ENCODE assay signal across 1 cellular context in genomic region chr21:42545745-42546144, GRCh38.
TF ChIP-seq lines count a peak whose summit lies in the region.

No MANE protein-coding gene starts in this region.

TF ChIP-seq in K562, 482 proteins besides CTCF, POLR2A, EP300 and RAD21 (continued from another document and continues in another):
- TF ChIP-seq ZKSCAN1 (IDR thresholded peaks at IDR 0.05; ENCODE audit: low read depth, low read length) (no peak), RBM17 (IDR thresholded peaks at IDR 0.05; ENCODE audit: borderline replicate concordance, low read depth, low read length) (no peak), ZNF134 (CRISPR knock-in tag; conservative IDR thresholded peaks at IDR 0.05) (no peak), GATA2 (CRISPR knock-in tag; IDR thresholded peaks at IDR 0.05) (peak; percentile 37; the same call in 1 of the 2 replicates), YY1 (IDR thresholded peaks at IDR 0.05; ENCODE audit: borderline replicate concordance in 1 of 3, control insufficient read depth in 1 of 3, extremely low read depth in 1 of 3, insufficient read depth in 3 of 3, insufficient read length in 1 of 3, insufficient replicate concordance in 2 of 3, low read depth in 1 of 3, low read length in 2 of 3) (no peak), CBFA2T3 (IDR thresholded peaks at IDR 0.05) (peak; percentile 88), KLF13 (tag; IDR thresholded peaks at IDR 0.05; ENCODE audit: borderline replicate concordance, low read depth) (no peak), CBX5 (IDR thresholded peaks at IDR 0.05; ENCODE audit: borderline replicate concordance, low read depth) (no peak), ZNF583 (CRISPR knock-in tag; IDR thresholded peaks at IDR 0.05) (peak; percentile 52; the same call in 1 of the 2 replicates), SETDB1 (IDR thresholded peaks at IDR 0.05; ENCODE audit: low read length) (no peak), NR4A1 (CRISPR knock-in tag; IDR thresholded peaks at IDR 0.05) (no peak), NR4A1 (tag; IDR thresholded peaks at IDR 0.05) (peak; percentile 92), ZNF778 (CRISPR knock-in tag; IDR thresholded peaks at IDR 0.05) (no peak), TCF15 (CRISPR knock-in tag; IDR thresholded peaks at IDR 0.05) (peak; percentile 57; the same call in 1 of the 2 replicates), HINFP (tag; conservative IDR thresholded peaks at IDR 0.05; ENCODE audit: low read depth) (no peak), MTF1 (CRISPR knock-in tag; IDR thresholded peaks at IDR 0.05; ENCODE audit: borderline replicate concordance) (no peak; the same call in 1 of the 2 replicates), TFAP4 (CRISPR knock-in tag; IDR thresholded peaks at IDR 0.05; ENCODE audit: borderline replicate concordance) (peak; percentile 58; the same call in 1 of the 2 replicates), RBM15 (IDR thresholded peaks at IDR 0.05; ENCODE audit: insufficient read depth, low read length) (no peak), TEAD1 (CRISPR knock-in tag; IDR thresholded peaks at IDR 0.05) (no peak), ZNF124 (CRISPR knock-in tag; IDR thresholded peaks at IDR 0.05) (no peak), HDAC1 (IDR thresholded peaks at IDR 0.05) (no peak), TCF3 (CRISPR knock-in tag; IDR thresholded peaks at IDR 0.05) (peak; percentile 89), ATF1 (CRISPR knock-in tag; IDR thresholded peaks at IDR 0.05) (no peak), ATF1 (tag; IDR thresholded peaks at IDR 0.05) (peak; percentile 47; the same call in 1 of the 2 replicates), SAFB (IDR thresholded peaks at IDR 0.05; ENCODE audit: borderline replicate concordance, low read depth, low read length) (no peak), ZNF449 (CRISPR knock-in tag; IDR thresholded peaks at IDR 0.05) (peak; percentile 23; the same call in 1 of the 2 replicates), NCOA1 (IDR thresholded peaks at IDR 0.05; ENCODE audit: low read depth) (no peak), ZNF212 (CRISPR knock-in tag; IDR thresholded peaks at IDR 0.05) (no peak), ARNT (IDR thresholded peaks at IDR 0.05) (no peak), GABPB1 (CRISPR knock-in tag; IDR thresholded peaks at IDR 0.05) (peak; percentile 45; the same call in 1 of the 2 replicates), ZNF586 (CRISPR knock-in tag; conservative IDR thresholded peaks at IDR 0.05) (no peak), GTF2A2 (tag; IDR thresholded peaks at IDR 0.05) (no peak), MCM2 (IDR thresholded peaks at IDR 0.05; ENCODE audit: low read depth) (no peak), E4F1 (CRISPR knock-in tag; IDR thresholded peaks at IDR 0.05; ENCODE audit: borderline replicate concordance) (no peak), HNRNPL (IDR thresholded peaks at IDR 0.05; ENCODE audit: low read depth, low read length) (no peak), STAT5B (CRISPR knock-in tag; IDR thresholded peaks at IDR 0.05) (no peak), DDX20 (tag; IDR thresholded peaks at IDR 0.05; ENCODE audit: low read depth) (no peak), SMAD4 (CRISPR knock-in tag; conservative IDR thresholded peaks at IDR 0.05) (peak; percentile 89), POLR2B (IDR thresholded peaks at IDR 0.05; ENCODE audit: low read depth, partially characterized antibody) (no peak), ELF4 (CRISPR knock-in tag; IDR thresholded peaks at IDR 0.05) (no peak), TBL1XR1 (IDR thresholded peaks at IDR 0.05; ENCODE audit: low read length in 2 of 2) (peak in 1 of 2 experiments; percentile 11; a peak in 1 of 4 replicates), E2F3 (CRISPR knock-in tag; IDR thresholded peaks at IDR 0.05) (0 out of 2 replicates have a peak, but pooled peaks have one; percentile 22), BDP1 (IDR thresholded peaks at IDR 0.05; ENCODE audit: insufficient read depth, insufficient read length) (no peak), MAZ (CRISPR knock-in tag; conservative IDR thresholded peaks at IDR 0.05 in 1 of 2, IDR thresholded peaks at IDR 0.05 in 1 of 2) (peak in 1 of 2 experiments; percentile 45; a peak in 1 of 4 replicates), PML (IDR thresholded peaks at IDR 0.05; ENCODE audit: low read length) (peak; percentile 38; the same call in 1 of the 2 replicates), SAP30 (IDR thresholded peaks at IDR 0.05; ENCODE audit: borderline replicate concordance, insufficient read depth, low read depth, low read length, poor library complexity, severe bottlenecking) (no peak), HMGN3 (IDR thresholded peaks at IDR 0.05; ENCODE audit: borderline replicate concordance, extremely low read depth, insufficient read length, low read depth, low read length) (peak; percentile 49), SIN3B (IDR thresholded peaks at IDR 0.05; ENCODE audit: low read depth) (no peak), CBX3 (IDR thresholded peaks at IDR 0.05; ENCODE audit: borderline replicate concordance in 1 of 2, low read length in 2 of 2) (no peak)
- TF ChIP-seq, protein P1, sequence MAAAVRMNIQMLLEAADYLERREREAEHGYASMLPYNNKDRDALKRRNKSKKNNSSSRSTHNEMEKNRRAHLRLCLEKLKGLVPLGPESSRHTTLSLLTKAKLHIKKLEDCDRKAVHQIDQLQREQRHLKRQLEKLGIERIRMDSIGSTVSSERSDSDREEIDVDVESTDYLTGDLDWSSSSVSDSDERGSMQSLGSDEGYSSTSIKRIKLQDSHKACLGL (CRISPR knock-in tag; IDR thresholded peaks at IDR 0.05; ENCODE audit: borderline replicate concordance, poor library complexity, severe bottlenecking) = no peak
- TF ChIP-seq, protein P2, sequence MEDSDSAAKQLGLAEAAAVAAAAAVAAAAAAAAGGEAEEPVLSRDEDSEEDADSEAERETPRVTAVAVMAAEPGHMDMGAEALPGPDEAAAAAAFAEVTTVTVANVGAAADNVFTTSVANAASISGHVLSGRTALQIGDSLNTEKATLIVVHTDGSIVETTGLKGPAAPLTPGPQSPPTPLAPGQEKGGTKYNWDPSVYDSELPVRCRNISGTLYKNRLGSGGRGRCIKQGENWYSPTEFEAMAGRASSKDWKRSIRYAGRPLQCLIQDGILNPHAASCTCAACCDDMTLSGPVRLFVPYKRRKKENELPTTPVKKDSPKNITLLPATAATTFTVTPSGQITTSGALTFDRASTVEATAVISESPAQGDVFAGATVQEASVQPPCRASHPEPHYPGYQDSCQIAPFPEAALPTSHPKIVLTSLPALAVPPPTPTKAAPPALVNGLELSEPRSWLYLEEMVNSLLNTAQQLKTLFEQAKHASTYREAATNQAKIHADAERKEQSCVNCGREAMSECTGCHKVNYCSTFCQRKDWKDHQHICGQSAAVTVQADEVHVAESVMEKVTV (CRISPR knock-in tag; IDR thresholded peaks at IDR 0.05) = no peak
- TF ChIP-seq, protein P3, sequence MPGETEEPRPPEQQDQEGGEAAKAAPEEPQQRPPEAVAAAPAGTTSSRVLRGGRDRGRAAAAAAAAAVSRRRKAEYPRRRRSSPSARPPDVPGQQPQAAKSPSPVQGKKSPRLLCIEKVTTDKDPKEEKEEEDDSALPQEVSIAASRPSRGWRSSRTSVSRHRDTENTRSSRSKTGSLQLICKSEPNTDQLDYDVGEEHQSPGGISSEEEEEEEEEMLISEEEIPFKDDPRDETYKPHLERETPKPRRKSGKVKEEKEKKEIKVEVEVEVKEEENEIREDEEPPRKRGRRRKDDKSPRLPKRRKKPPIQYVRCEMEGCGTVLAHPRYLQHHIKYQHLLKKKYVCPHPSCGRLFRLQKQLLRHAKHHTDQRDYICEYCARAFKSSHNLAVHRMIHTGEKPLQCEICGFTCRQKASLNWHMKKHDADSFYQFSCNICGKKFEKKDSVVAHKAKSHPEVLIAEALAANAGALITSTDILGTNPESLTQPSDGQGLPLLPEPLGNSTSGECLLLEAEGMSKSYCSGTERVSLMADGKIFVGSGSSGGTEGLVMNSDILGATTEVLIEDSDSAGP (CRISPR knock-in tag; IDR thresholded peaks at IDR 0.05) = no peak
- TF ChIP-seq, protein P4, sequence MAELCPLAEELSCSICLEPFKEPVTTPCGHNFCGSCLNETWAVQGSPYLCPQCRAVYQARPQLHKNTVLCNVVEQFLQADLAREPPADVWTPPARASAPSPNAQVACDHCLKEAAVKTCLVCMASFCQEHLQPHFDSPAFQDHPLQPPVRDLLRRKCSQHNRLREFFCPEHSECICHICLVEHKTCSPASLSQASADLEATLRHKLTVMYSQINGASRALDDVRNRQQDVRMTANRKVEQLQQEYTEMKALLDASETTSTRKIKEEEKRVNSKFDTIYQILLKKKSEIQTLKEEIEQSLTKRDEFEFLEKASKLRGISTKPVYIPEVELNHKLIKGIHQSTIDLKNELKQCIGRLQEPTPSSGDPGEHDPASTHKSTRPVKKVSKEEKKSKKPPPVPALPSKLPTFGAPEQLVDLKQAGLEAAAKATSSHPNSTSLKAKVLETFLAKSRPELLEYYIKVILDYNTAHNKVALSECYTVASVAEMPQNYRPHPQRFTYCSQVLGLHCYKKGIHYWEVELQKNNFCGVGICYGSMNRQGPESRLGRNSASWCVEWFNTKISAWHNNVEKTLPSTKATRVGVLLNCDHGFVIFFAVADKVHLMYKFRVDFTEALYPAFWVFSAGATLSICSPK (IDR thresholded peaks at IDR 0.05; ENCODE audit: borderline replicate concordance) = no peak
- TF ChIP-seq, protein P5, sequence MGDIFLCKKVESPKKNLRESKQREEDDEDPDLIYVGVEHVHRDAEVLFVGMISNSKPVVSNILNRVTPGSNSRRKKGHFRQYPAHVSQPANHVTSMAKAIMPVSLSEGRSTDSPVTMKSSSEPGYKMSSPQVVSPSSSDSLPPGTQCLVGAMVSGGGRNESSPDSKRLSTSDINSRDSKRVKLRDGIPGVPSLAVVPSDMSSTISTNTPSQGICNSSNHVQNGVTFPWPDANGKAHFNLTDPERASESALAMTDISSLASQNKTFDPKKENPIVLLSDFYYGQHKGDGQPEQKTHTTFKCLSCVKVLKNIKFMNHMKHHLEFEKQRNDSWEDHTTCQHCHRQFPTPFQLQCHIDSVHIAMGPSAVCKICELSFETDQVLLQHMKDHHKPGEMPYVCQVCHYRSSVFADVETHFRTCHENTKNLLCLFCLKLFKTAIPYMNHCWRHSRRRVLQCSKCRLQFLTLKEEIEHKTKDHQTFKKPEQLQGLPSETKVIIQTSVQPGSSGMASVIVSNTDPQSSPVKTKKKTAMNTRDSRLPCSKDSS (IDR thresholded peaks at IDR 0.05; ENCODE audit: low read depth, partially characterized antibody) = no peak
- TF ChIP-seq, protein P6, sequence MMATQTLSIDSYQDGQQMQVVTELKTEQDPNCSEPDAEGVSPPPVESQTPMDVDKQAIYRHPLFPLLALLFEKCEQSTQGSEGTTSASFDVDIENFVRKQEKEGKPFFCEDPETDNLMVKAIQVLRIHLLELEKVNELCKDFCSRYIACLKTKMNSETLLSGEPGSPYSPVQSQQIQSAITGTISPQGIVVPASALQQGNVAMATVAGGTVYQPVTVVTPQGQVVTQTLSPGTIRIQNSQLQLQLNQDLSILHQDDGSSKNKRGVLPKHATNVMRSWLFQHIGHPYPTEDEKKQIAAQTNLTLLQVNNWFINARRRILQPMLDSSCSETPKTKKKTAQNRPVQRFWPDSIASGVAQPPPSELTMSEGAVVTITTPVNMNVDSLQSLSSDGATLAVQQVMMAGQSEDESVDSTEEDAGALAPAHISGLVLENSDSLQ (IDR thresholded peaks at IDR 0.05) = no peak
